Comparison of ENCODE assay signal across 28 cellular contexts in genomic region chr5:135721548-135722090, GRCh38.
"Had no signal": no experiment of that assay in that cellular context is flagged by ENCODE, and none has a peak within 500 bp of the region (broad histone marks: within the 10 kb centered on the region; RNA-seq: fewer than 3 reads in every experiment).

No MANE protein-coding gene starts in this region.

- DNase-seq: activated CD4-positive, alpha-beta T cell treated with anti-CD3 and anti-CD28 coated beads for 36 hours; activated CD4-positive, alpha-beta T cell treated with anti-CD3 and anti-CD28 coated beads, Interleukin-2, amount 10 ng/mL, durations not matched to agents 7 days and 5 days; activated CD4-positive, alpha-beta T cell treated with anti-CD3 and anti-CD28 coated beads, Interleukin-2, amount 50 U/mL, for 48 hours; activated CD8-positive, alpha-beta T cell treated with anti-CD3 and anti-CD28 coated beads, Interleukin-2, amount 10 ng/mL, durations not matched to agents 7 days and 5 days; activated gamma-delta T cell; activated naive CD4-positive, alpha-beta T cell treated with Interleukin-2 at 50 U/mL for 16 hours; activated naive CD8-positive, alpha-beta T cell treated with anti-CD3 and anti-CD28 coated beads, Interleukin-2, amount 10 ng/mL, durations not matched to agents 7 days and 5 days; activated T-cell treated with anti-CD3 and anti-CD28 coated beads, Interleukin-2, amount 50 U/mL, for 24 hours; body of pancreas; caudate nucleus; cerebellar nuclear complex; NCI-H1092 treated with DMSO at 0.1 percent for 48 hours; NCI-H1417; NCI-H146; NCI-H187; NCI-H2029 treated with DMSO at 0.1 percent for 48 hours; NCI-H2171 treated with DMSO at 0.1 percent for 48 hours; NCI-H345; NCI-H524 treated with DMSO at 0.1 percent for 48 hours; PC-9; SHP77; SK-N-SH had no signal

- ATAC-seq: activated CD4-positive, alpha-beta T cell treated with anti-CD3 and anti-CD28 coated beads for 36 hours; activated CD4-positive, CD25-positive, alpha-beta regulatory T cell treated with anti-CD3 and anti-CD28 coated beads, Interleukin-2, amount 50 U/mL, for 24 hours; activated CD8-positive, alpha-beta T cell treated with anti-CD3 and anti-CD28 coated beads, Interleukin-2, amount 10 ng/mL, durations not matched to agents 7 days and 5 days; body of pancreas; WTC11 had no signal

- H3K27ac ChIP-seq: body of pancreas, breast epithelium, KMS-11, PC-9, RWPE1, SJSA1 had no signal

- H3K36me3 ChIP-seq: breast epithelium, SJSA1 had no signal

- H3K27me3 ChIP-seq: body of pancreas, breast epithelium, SJSA1 had no signal

- H3K4me3 ChIP-seq: body of pancreas, breast epithelium, PC-9, SJSA1 had no signal

- H3K9me3 ChIP-seq: body of pancreas, breast epithelium, SJSA1, SK-N-SH had no signal

- H3K4me1 ChIP-seq: body of pancreas, breast epithelium had no signal
